8 cellular contexts compared by ENCODE assay signal in the genomic region with DNA sequence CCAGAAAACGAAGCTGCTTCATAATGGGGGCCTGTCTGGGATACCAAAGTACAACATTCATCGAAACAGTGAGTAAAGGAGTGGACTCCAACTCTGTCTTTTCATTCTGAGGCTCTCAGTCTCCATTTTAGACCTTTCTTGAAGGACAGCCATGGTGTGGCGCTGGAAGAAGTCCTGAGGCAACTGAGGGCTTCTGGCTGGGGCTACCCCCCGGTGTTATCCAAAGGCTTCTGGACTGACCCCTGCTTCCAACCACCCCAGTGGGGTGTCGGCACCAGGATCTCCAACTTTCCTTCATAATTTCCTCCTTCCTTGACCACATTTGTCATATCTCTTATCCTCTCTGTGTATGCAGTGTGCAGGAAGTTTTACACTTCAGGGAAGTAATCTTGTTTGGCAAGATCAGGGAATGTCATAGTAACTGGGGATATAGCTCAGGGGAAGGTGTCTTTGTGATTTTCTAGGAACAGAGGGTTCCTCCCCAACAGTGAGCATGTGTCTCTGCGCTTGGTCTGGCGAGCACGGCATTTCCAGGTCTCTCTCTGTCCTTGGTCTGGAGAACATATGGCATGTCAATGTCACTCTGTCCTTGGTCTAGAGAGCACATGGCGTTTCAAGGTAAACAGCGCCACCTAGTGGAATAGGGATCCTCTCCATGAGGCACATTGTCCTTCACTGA. TPM values are rescaled to one million over a fixed set of nuclear protein-coding genes. Genes with fewer than 3 reads are reported as not detected.
DNase-seq lines count a peak whose midpoint lies in the region; ATAC-seq and TF ChIP-seq lines count a peak whose summit lies in the region.

No MANE protein-coding gene starts in this region.

- ATAC-seq in GM21529 (IDR thresholded peaks at IDR 0.05; ENCODE audit: unreplicated experiment) (peak; percentile 42), GM18858 (IDR thresholded peaks at IDR 0.05; ENCODE audit: unreplicated experiment) (no peak)

- H3K9me3 Mint-ChIP-seq in activated CD4-positive, alpha-beta T cell treated with anti-CD3 and anti-CD28 coated beads, Interleukin-2, amount 10 ng/mL, durations not matched to agents 24 days and 14 days: no peaks in the 10 kb centered on the region

- no peak overlapping the region for H3K4me3 ChIP-seq in AG04449 (ENCODE audit: low read depth, low read length)

- H3K36me3 Mint-ChIP-seq in activated CD4-positive, alpha-beta T cell treated with anti-CD3 and anti-CD28 coated beads, Interleukin-2, amount 10 ng/mL, durations not matched to agents 24 days and 14 days (ENCODE audit: low read depth): no peaks in the 10 kb centered on the region

- peaks cover 26% of the 10 kb centered on the region for H3K27me3 Mint-ChIP-seq in activated CD4-positive, alpha-beta T cell treated with anti-CD3 and anti-CD28 coated beads, Interleukin-2, amount 10 ng/mL, durations not matched to agents 24 days and 14 days

- TF ChIP-seq CTCF in AG04449 (IDR thresholded peaks at IDR 0.05; ENCODE audit: insufficient read depth, low read length, missing control alignments): peak; percentile 66

- intact Hi-C loops in activated CD4-positive, alpha-beta T cell treated with anti-CD3 and anti-CD28 coated beads, Interleukin-2, amount 10 ng/mL, durations not matched to agents 24 days and 14 days (cut with micrococcal nuclease): loop anchor here (1.0 to 5.0 kb wide), 3 partner anchors 13 to 199 kb away; partner anchors contain the start of gene MARCKSL1

- POLR2A ChIA-PET in AG04449 (lab: Yijun Ruan, JAX): no interaction called here

- CTCF ChIA-PET in AG04449 (lab: Yijun Ruan, JAX): interaction anchor here (0.7 to 7.2 kb wide), 9 partner anchors 9 to 198 kb away, joined by 3 to 128 read pairs (median 7); partner anchors contain the start of gene BSDC1

- no peak for DNase-seq in AG04449 (ENCODE audit: low read depth, low spot score)
- peak; percentile 77 for DNase-seq in NCI-H748 (lab: John Stamatoyannopoulos, UW; ENCODE audit: unreplicated experiment)
- DNase-seq in activated CD4-positive, alpha-beta T cell treated with anti-CD3 and anti-CD28 coated beads, Interleukin-2, amount 10 ng/mL, durations not matched to agents 24 days and 14 days: peak; percentile 93
- peak; percentile 68 for DNase-seq in dedifferentiated amniotic fluid mesenchymal stem cell (ENCODE audit: extremely low spot score)
- DNase-seq in lung microvascular endothelial cell (ENCODE audit: low read depth in 2 of 2): peak; percentile 77 to 85
- DNase-seq in stimulated activated CD8-positive, alpha-beta memory T cell treated with anti-CD3 and anti-CD28 coated beads, Interleukin-4, amount 100 ng/mL, for 48 hours: peak; percentile 79

- H3K4me3 Mint-ChIP-seq in activated CD4-positive, alpha-beta T cell treated with anti-CD3 and anti-CD28 coated beads, Interleukin-2, amount 10 ng/mL, durations not matched to agents 24 days and 14 days: no peak overlapping the region

- peaks cover 3% of the 10 kb centered on the region for H3K4me1 Mint-ChIP-seq in activated CD4-positive, alpha-beta T cell treated with anti-CD3 and anti-CD28 coated beads, Interleukin-2, amount 10 ng/mL, durations not matched to agents 24 days and 14 days

- peak overlapping the region; percentile 10 for H3K27ac Mint-ChIP-seq in activated CD4-positive, alpha-beta T cell treated with anti-CD3 and anti-CD28 coated beads, Interleukin-2, amount 10 ng/mL, durations not matched to agents 24 days and 14 days

RNA-seq across cellular contexts. Expression of gene BSDC1, which starts 19.4 kb away (rescaled TPM):
- total RNA-seq in activated CD4-positive, alpha-beta T cell treated with anti-CD3 and anti-CD28 coated beads, Interleukin-2, amount 10 ng/mL, durations not matched to agents 24 days and 14 days: 44.8 and 49.5 TPM in 2 replicates
- total RNA-seq in lung microvascular endothelial cell: 29.6 and 50.2 TPM in 2 replicates

RNA-seq across cellular contexts. Expression of gene ZBTB8B, which starts 51.2 kb away (rescaled TPM):
- not detected in 2 replicates for total RNA-seq in activated CD4-positive, alpha-beta T cell treated with anti-CD3 and anti-CD28 coated beads, Interleukin-2, amount 10 ng/mL, durations not matched to agents 24 days and 14 days
- total RNA-seq in lung microvascular endothelial cell: under 0.01 TPM in 2 replicates

RNA-seq across cellular contexts. Expression of gene TSSK3, which starts 51.3 kb away (rescaled TPM):
- total RNA-seq in activated CD4-positive, alpha-beta T cell treated with anti-CD3 and anti-CD28 coated beads, Interleukin-2, amount 10 ng/mL, durations not matched to agents 24 days and 14 days: 1.0 and 2.3 TPM in 2 replicates
- total RNA-seq in lung microvascular endothelial cell: not detected in 2 replicates

RNA-seq across cellular contexts. Expression of gene FAM229A, which starts 51.4 kb away (rescaled TPM):
- total RNA-seq in activated CD4-positive, alpha-beta T cell treated with anti-CD3 and anti-CD28 coated beads, Interleukin-2, amount 10 ng/mL, durations not matched to agents 24 days and 14 days: 4.2 and 4.4 TPM in 2 replicates
- total RNA-seq in lung microvascular endothelial cell: 0.22 and 0.99 TPM in 2 replicates
